In genomic region chr11:111312076-111312475, GRCh38 we compare ENCODE assay signal across 19 cellular contexts. TPM values are rescaled to one million over a fixed set of nuclear protein-coding genes. Genes with fewer than 3 reads are reported as not detected.
DNase-seq lines count a peak whose midpoint lies in the region; FAIRE-seq and TF ChIP-seq lines count a peak whose summit lies in the region.
"Had no signal": no experiment of that assay in that cellular context is flagged by ENCODE, and none has a peak within 500 bp of the region (broad histone marks: within the 10 kb centered on the region; RNA-seq: fewer than 3 reads in every experiment).

No MANE protein-coding gene starts in this region.

- peak overlapping the region; percentile 95; the same call in 1 of the 2 replicates for H3K27ac ChIP-seq in VCaP
- no peak overlapping the region for H3K27ac ChIP-seq in thyroid gland
- H3K27ac ChIP-seq: C4-2B had no signal

- FAIRE-seq in GM12892 (lab: Jason Lieb, UNC): no peak
- FAIRE-seq: A204.1, G401.6, GM12891 had no signal

- H3K27me3 ChIP-seq in thyroid gland: no peaks in the 10 kb centered on the region

- WGBS in thyroid gland, 2 donors: 16 to 24% methylated on average over 1 of the region's 1 CpG

- no peak overlapping the region for H3K4me3 ChIP-seq in thyroid gland (replicated peaks in 1 of 3)
- H3K4me3 ChIP-seq: GM23338 had no signal

- no peaks in the 10 kb centered on the region for H3K36me3 ChIP-seq in thyroid gland
- H3K36me3 ChIP-seq: BE2C had no signal

- H3K9me3 ChIP-seq in thyroid gland: no peaks in the 10 kb centered on the region
- H3K9me3 ChIP-seq: BE2C had no signal

- H3K4me1 ChIP-seq in thyroid gland: peaks cover 0 to 13% of the 10 kb centered on the region in 2 donors
- H3K4me1 ChIP-seq: BE2C had no signal

- DNase-seq in NCI-H510A treated with DMSO at 0.1 percent for 48 hours (lab: John Stamatoyannopoulos, UW) (peak; percentile 47), NCI-H510A (lab: John Stamatoyannopoulos, UW) (no peak), NCI-H1105 treated with DMSO at 0.1 percent for 48 hours (lab: John Stamatoyannopoulos, UW) (peak; percentile 75), thyroid gland (peak; percentile 32 to 49), SHP77 treated with DMSO at 0.1 percent for 48 hours (lab: John Stamatoyannopoulos, UW) (no peak), GM12892 (ENCODE audit: insufficient read length) (no peak), T-helper 9 cell (no peak)
- DNase-seq: BE2C; Caco-2; CD8-positive, alpha-beta T cell; EL; H7 had no signal

- no peak for TF ChIP-seq CTCF in VCaP (conservative IDR thresholded peaks at IDR 0.05)
- TF ChIP-seq CTCF in thyroid gland (IDR thresholded peaks at IDR 0.05): no peak

- intact Hi-C loops in thyroid gland (cut with DNase I): no loop called here

- TF ChIP-seq POLR2A in thyroid gland (IDR thresholded peaks at IDR 0.05) (no peak), GM12892 (IDR thresholded peaks at IDR 0.05; ENCODE audit: low read depth, low read length) (no peak)

RNA-seq across cellular contexts. Expression of gene POU2AF3, which starts 13.7 kb away (rescaled TPM):
- 1 to 10 TPM in 3 of 4 donors, not detected in 1; 2.0 to 5.0 (median 4.6) TPM for total RNA-seq in thyroid gland
- polyA plus RNA-seq in GM12892 (2012; ENCODE audit: missing spikeins): 0.93 TPM
- total RNA-seq: CD8-positive, alpha-beta T cell had no signal
- polyA plus RNA-seq: AG04450 had no signal

Comparison
In these comparisons a context has a peak if more than half of its experiments do, and no peak if none do; other contexts are left out.
1. DNase-seq: peak in NCI-H510A treated with DMSO at 0.1 percent for 48 hours (single experiment), NCI-H1105 treated with DMSO at 0.1 percent for 48 hours (single experiment) and thyroid gland (2 of 2); none in NCI-H510A (single experiment), SHP77 treated with DMSO at 0.1 percent for 48 hours (single experiment), GM12892 (single experiment) and T-helper 9 cell (single experiment).